ENCODE assay signal across 8 cellular contexts in the genomic region with DNA sequence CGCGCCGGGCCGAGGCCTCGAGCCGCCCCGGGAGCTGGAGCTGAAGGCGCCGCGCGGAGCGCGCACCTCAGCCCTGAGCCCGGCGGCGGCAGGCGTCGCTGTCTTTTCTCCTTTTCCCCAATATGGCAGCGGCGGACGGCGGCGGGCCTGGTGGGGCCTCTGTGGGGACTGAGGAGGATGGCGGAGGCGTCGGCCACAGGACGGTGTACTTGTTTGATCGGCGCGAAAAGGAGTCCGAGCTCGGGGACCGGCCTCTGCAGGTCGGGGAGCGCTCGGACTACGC. TPM values are rescaled to one million over a fixed set of nuclear protein-coding genes. Genes with fewer than 3 reads are reported as not detected.
DNase-seq lines count a peak whose midpoint lies in the region; ATAC-seq, FAIRE-seq and TF ChIP-seq lines count a peak whose summit lies in the region.

No MANE protein-coding gene starts in this region.

- 0 out of 2 replicates have a peak overlapping the region, but pooled peaks have one; percentile 45 for H2AFZ ChIP-seq in Karpas-422 (ENCODE audit: low read length)

- TF ChIP-seq CTCF in AG10803 (conservative IDR thresholded peaks at IDR 0.05; ENCODE audit: low read length): no peak
- TF ChIP-seq CTCF in cardiac fibroblast (IDR thresholded peaks at IDR 0.05; ENCODE audit: low read depth, low read length): no peak
- TF ChIP-seq CTCF in D721Med (IDR thresholded peaks at IDR 0.05; ENCODE audit: insufficient read depth, missing control alignments): no peak

- H3K4me2 ChIP-seq in Karpas-422 (ENCODE audit: low read depth, low read length, poor library complexity, severe bottlenecking): peak overlapping the region; percentile 67

- peaks cover 53% of the 10 kb centered on the region for H3K79me2 ChIP-seq in Karpas-422 (ENCODE audit: low read length)

- H3K9me2 ChIP-seq in Karpas-422 (replicated peaks; ENCODE audit: insufficient read depth, low read length): no peaks in the 10 kb centered on the region

- peaks cover 28% of the 10 kb centered on the region for H4K20me1 ChIP-seq in Karpas-422 (ENCODE audit: insufficient read depth, low read depth, low read length)

- FAIRE-seq in D721Med (lab: Jason Lieb, UNC): no peak

- no peak for DNase-seq in AG10803 (ENCODE audit: low read depth)
- no peak for DNase-seq in Karpas-422
- no peak for DNase-seq in cardiac fibroblast (ENCODE audit: low read depth in 2 of 2)
- DNase-seq in GF-D8 (lab: John Stamatoyannopoulos, UW): no peak
- DNase-seq in DMS114 treated with DMSO at 0.1 percent for 48 hours (lab: John Stamatoyannopoulos, UW; ENCODE audit: unreplicated experiment): no peak
- DNase-seq in D721Med (ENCODE audit: insufficient read length, low spot score): no peak

- peak overlapping the region; percentile 80 for H3K27ac ChIP-seq in Karpas-422 (ENCODE audit: low read length)
- H3K27ac ChIP-seq in muscle layer of duodenum (ENCODE audit: low read length): peak overlapping the region; percentile 96

- H3K9me3 ChIP-seq in Karpas-422 (ENCODE audit: low read length) (no peaks in the 10 kb centered on the region), muscle layer of duodenum (ENCODE audit: control insufficient read depth in 1 of 2, low read length in 2 of 2) (no peaks in the 10 kb centered on the region)

- H3K4me3 ChIP-seq in AG10803 (ENCODE audit: low read length): peak overlapping the region; percentile 89
- H3K4me3 ChIP-seq in Karpas-422 (ENCODE audit: low read length): peak overlapping the region; percentile 92
- peak overlapping the region; percentile 90 to 95 for H3K4me3 ChIP-seq in cardiac fibroblast (replicated peaks in 1 of 2; ENCODE audit: low read depth in 2 of 2, low read length in 2 of 2)
- H3K4me3 ChIP-seq in muscle layer of duodenum (ENCODE audit: low read depth in 1 of 2, low read length in 2 of 2): peak overlapping the region; percentile 90 to 96

- H3K27me3 ChIP-seq in Karpas-422 (ENCODE audit: low read length) (no peaks in the 10 kb centered on the region), muscle layer of duodenum (ENCODE audit: low read depth, low read length) (no peaks in the 10 kb centered on the region)

- peak; percentile 23 for ATAC-seq in GM19351 (IDR thresholded peaks at IDR 0.05; ENCODE audit: unreplicated experiment)

- peaks cover 31% of the 10 kb centered on the region for H3K4me1 ChIP-seq in Karpas-422 (ENCODE audit: low read length)
- peaks cover 12 to 16% of the 10 kb centered on the region in 2 donors for H3K4me1 ChIP-seq in muscle layer of duodenum (ENCODE audit: control insufficient read depth in 1 of 2, insufficient read depth in 2 of 2, low read length in 2 of 2)

- H3K36me3 ChIP-seq in Karpas-422 (ENCODE audit: insufficient read depth, low read length) (peaks cover 13% of the 10 kb centered on the region), muscle layer of duodenum (ENCODE audit: control insufficient read depth in 1 of 2, insufficient read depth in 2 of 2, low read length in 2 of 2) (no peaks in the 10 kb centered on the region)

- H3K9ac ChIP-seq in Karpas-422 (ENCODE audit: low read length): peak overlapping the region; percentile 95

RNA-seq across cellular contexts. Expression of a gene that starts 0.4 kb away (rescaled TPM):
- 102 and 180 TPM in 2 replicates for total RNA-seq in Karpas-422 (2014; rRNA removed; shearing (Covaris generic); ENCODE audit: low replicate concordance)
